ENCODE assay signal across 12 cellular contexts in genomic region chr19:34838248-34838647, GRCh38.
A peak's percentile ranks its signal among the peaks of the same experiment; 100 is the strongest.
DNase-seq lines count a peak whose midpoint lies in the region; ATAC-seq and TF ChIP-seq lines count a peak whose summit lies in the region.
"Had no signal": no experiment of that assay in that cellular context is flagged by ENCODE, and none has a peak within 500 bp of the region (broad histone marks: within the 10 kb centered on the region; RNA-seq: fewer than 3 reads in every experiment).

No MANE protein-coding gene starts in this region.

- H3K9ac ChIP-seq in liver (ENCODE audit: low read depth in 1 of 2, low read length in 2 of 2), result no peak overlapping the region
- H3K9ac ChIP-seq: KMS-11 had no signal

- TF ChIP-seq CTCF in HEK293 (tag by site-specific recombination; IDR thresholded peaks at IDR 0.05) (peak; percentile 81), astrocyte of the spinal cord (IDR thresholded peaks at IDR 0.05; ENCODE audit: low read depth, low read length) (peak; percentile 9), liver (IDR thresholded peaks at IDR 0.05; ENCODE audit: low read depth, low read length, missing input control) (no peak)

- CTCF ChIA-PET in HEK293 (lab: Yijun Ruan, JAX), result interaction anchor here (0.6 to 2.1 kb wide), 22 partner anchors 9 to 317 kb away, joined by 3 to 10 read pairs (median 4); partner anchors contain the start of gene GRAMD1A

- POLR2A ChIA-PET in HEK293 (lab: Yijun Ruan, JAX), result interaction anchor here (0.5 kb wide), 1 partner anchor 548 kb away, joined by 3 read pairs; no protein-coding TSS in a partner anchor

- in situ Hi-C loops in astrocyte of the spinal cord (cut with HindIII; ENCODE audit: low sequenced_read_pairs), result no loop called here

- H3K9me3 ChIP-seq in HEK293 (ENCODE audit: control insufficient read depth, insufficient read depth, low read depth, low read length) (no peaks in the 10 kb centered on the region; the same call in 1 of the 2 replicates), liver (ENCODE audit: control insufficient read depth in 4 of 4, low read length in 3 of 4) (peaks cover 0 to 4% (median 0%) of the 10 kb centered on the region in 4 donors)
- H3K9me3 ChIP-seq: ovary had no signal

- H3K27ac ChIP-seq in HEK293 (ENCODE audit: extremely low read depth, low read depth, low read length) (no peak overlapping the region), liver (ENCODE audit: low read depth in 1 of 2, low read length in 2 of 2) (no peak overlapping the region)
- H3K27ac ChIP-seq: foreskin keratinocyte, KMS-11, ovary had no signal

- 0 out of 2 replicates have a peak, but pooled peaks cover 2% of the 10 kb centered on the region for H3K4me1 ChIP-seq in HEK293 (ENCODE audit: control insufficient read depth, insufficient read depth, low read length)
- H3K4me1 ChIP-seq in liver (ENCODE audit: control insufficient read depth in 4 of 4, insufficient read depth in 4 of 4, low read length in 3 of 4), result peaks cover 2 to 15% (median 7%) of the 10 kb centered on the region in 4 donors
- H3K4me1 ChIP-seq: foreskin keratinocyte had no signal

- ATAC-seq in GM19035 (IDR thresholded peaks at IDR 0.05; ENCODE audit: unreplicated experiment) (no peak), HG03342 (IDR thresholded peaks at IDR 0.05; ENCODE audit: unreplicated experiment) (no peak)
- ATAC-seq: stimulated activated memory B cell treated with anti-CD40 and anti-IgM and Interleukin-4, amounts not matched to agents 10 μg/mL and 1 μg/mL and 100 μg/mL, for 72 hours had no signal

- H3K36me3 ChIP-seq in HEK293 (ENCODE audit: control insufficient read depth in 2 of 2, insufficient read depth in 1 of 2, low read length in 2 of 2) (no peaks in the 10 kb centered on the region), liver (ENCODE audit: control insufficient read depth in 4 of 4, insufficient read depth in 3 of 4, low read depth in 1 of 4, low read length in 3 of 4) (no peaks in the 10 kb centered on the region)
- H3K36me3 ChIP-seq: ovary had no signal

- H3K4me3 ChIP-seq in HEK293 (ENCODE audit: low read depth, low read length) (no peak overlapping the region), astrocyte of the spinal cord (ENCODE audit: low read depth, low read length) (no peak overlapping the region), liver (ENCODE audit: low read depth in 1 of 3, low read length in 3 of 3) (no peak overlapping the region)
- H3K4me3 ChIP-seq: ovary had no signal

- WGBS in liver, result 63% methylated on average over 6 of the region's 6 CpGs

- peak; percentile 27 for DNase-seq in AG08396 (ENCODE audit: low spot score)
- no peak for DNase-seq in astrocyte of the spinal cord (ENCODE audit: low read depth, low spot score)
- no peak for DNase-seq in retina
- no peak for DNase-seq in SKM-1 (lab: John Stamatoyannopoulos, UW; ENCODE audit: unreplicated experiment)
- DNase-seq: ovary had no signal

- peak; percentile 5 to 46 for TF ChIP-seq RAD21 in liver (IDR thresholded peaks at IDR 0.05)

- H3K27me3 ChIP-seq in liver (ENCODE audit: control insufficient read depth in 4 of 4, insufficient read depth in 4 of 4, low read length in 3 of 4), result peaks cover 0 to 7% (median 0%) of the 10 kb centered on the region in 4 donors
- H3K27me3 ChIP-seq: ovary had no signal

TF ChIP-seq in HEK293, 187 proteins besides CTCF, POLR2A, EP300 and RAD21:
- TF ChIP-seq ZNF335 (tag by site-specific recombination; conservative IDR thresholded peaks at IDR 0.05) (no peak), ZNF510 (tag by site-specific recombination; IDR thresholded peaks at IDR 0.05; ENCODE audit: insufficient replicate concordance) (no peak), PATZ1 (tag by site-specific recombination; IDR thresholded peaks at IDR 0.05) (no peak), ELK4 (IDR thresholded peaks at IDR 0.05; ENCODE audit: borderline replicate concordance, low read depth, low read length) (no peak), ZNF654 (tag by site-specific recombination; IDR thresholded peaks at IDR 0.05; ENCODE audit: low read depth) (peak; percentile 49), ZNF138 (tag by site-specific recombination; IDR thresholded peaks at IDR 0.05; ENCODE audit: borderline replicate concordance) (no peak), ZFP41 (tag by site-specific recombination; IDR thresholded peaks at IDR 0.05; ENCODE audit: borderline replicate concordance) (no peak)

TF ChIP-seq in liver, 16 proteins besides CTCF, POLR2A, EP300 and RAD21:
- no peak for TF ChIP-seq NR2F2 (IDR thresholded peaks at IDR 0.05)
- no peak for TF ChIP-seq YY1 (IDR thresholded peaks at IDR 0.05)
- TF ChIP-seq EGR1 (IDR thresholded peaks at IDR 0.05; ENCODE audit: low read depth in 2 of 2), result no peak
- no peak for TF ChIP-seq RXRA (IDR thresholded peaks at IDR 0.05)
- TF ChIP-seq MAX (IDR thresholded peaks at IDR 0.05), result no peak
- TF ChIP-seq FOXA2 (IDR thresholded peaks at IDR 0.05), result no peak
- no peak for TF ChIP-seq HNF4A (conservative IDR thresholded peaks at IDR 0.05)
- no peak for TF ChIP-seq FOXA1 (IDR thresholded peaks at IDR 0.05)
- TF ChIP-seq HNF4G (IDR thresholded peaks at IDR 0.05), result no peak
- TF ChIP-seq ZBTB33 (IDR thresholded peaks at IDR 0.05), result no peak
- no peak for TF ChIP-seq GABPA (IDR thresholded peaks at IDR 0.05 in 1 of 2, conservative IDR thresholded peaks at IDR 0.05 in 1 of 2)
- no peak for TF ChIP-seq REST (IDR thresholded peaks at IDR 0.05)
- TF ChIP-seq JUND (IDR thresholded peaks at IDR 0.05), result no peak
- no peak for TF ChIP-seq ATF3 (IDR thresholded peaks at IDR 0.05)
- no peak for TF ChIP-seq SP1 (IDR thresholded peaks at IDR 0.05)
- no peak for TF ChIP-seq TAF1 (conservative IDR thresholded peaks at IDR 0.05)
